ENCODE assay signal across 8 cellular contexts in the genomic region with DNA sequence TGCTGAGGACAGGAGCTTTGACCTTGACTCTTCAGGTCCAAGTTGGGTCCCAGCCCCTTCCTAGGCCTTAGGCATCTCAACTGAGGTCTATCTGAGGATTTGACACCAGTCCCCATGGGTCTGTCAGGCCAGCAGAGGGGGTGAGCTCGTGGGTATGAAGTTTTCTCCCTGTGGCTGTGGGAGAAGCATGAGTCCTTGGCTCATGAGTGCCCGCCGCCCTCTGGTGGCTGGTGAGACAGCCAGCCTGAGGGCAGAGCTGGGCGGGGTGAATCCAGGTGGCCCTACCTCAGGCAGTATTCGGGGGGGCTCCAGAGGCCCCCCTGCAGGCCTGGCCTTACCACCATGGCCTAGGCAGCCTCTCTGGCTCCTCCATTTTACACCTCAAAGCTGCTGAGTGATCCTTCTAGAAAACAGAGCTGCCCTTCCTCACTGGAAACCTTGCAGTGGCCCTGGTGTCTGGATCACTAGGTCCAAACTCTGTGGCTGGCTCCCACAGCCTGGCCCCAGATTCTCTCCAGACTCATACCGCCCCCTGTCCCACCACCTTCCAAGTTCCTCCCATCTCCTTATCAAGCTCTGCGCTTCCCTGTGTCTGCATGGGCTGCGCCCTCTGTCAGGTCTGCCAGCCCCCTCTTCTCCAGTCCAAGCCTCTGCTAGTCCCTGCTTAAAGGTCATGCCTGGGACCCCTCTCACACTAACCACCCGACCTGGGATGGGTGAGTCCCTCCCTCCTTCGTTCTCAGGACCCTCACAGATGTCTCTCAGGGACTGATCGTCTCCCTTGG. TPM values are rescaled to one million over a fixed set of nuclear protein-coding genes. Genes with fewer than 3 reads are reported as not detected.
DNase-seq lines count a peak whose midpoint lies in the region; ATAC-seq and TF ChIP-seq lines count a peak whose summit lies in the region.

No MANE protein-coding gene starts in this region.

- no peaks in the 10 kb centered on the region for H3K36me3 ChIP-seq in ascending aorta
- no peaks in the 10 kb centered on the region for H3K36me3 ChIP-seq in gastrocnemius medialis

- no peaks in the 10 kb centered on the region for H3K27me3 ChIP-seq in ascending aorta
- no peaks in the 10 kb centered on the region for H3K27me3 ChIP-seq in right cardiac atrium (ENCODE audit: control insufficient read depth, insufficient read depth)
- no peaks in the 10 kb centered on the region for H3K27me3 ChIP-seq in gastrocnemius medialis

- peak; percentile 93 for DNase-seq in AG20443 (ENCODE audit: low spot score)
- DNase-seq in NCI-H146 treated with DMSO at 0.1 percent for 48 hours (lab: John Stamatoyannopoulos, UW; ENCODE audit: unreplicated experiment): peak; percentile 11
- DNase-seq in T1000 (lab: John Stamatoyannopoulos, UW): peak; percentile 58
- peak; percentile 41 to 93 for DNase-seq in ascending aorta (ENCODE audit: low spot score in 2 of 2)
- peak; percentile 85 to 95 (median 93) for DNase-seq in right cardiac atrium
- peak; percentile 63 to 80 for DNase-seq in gastrocnemius medialis

- peak; percentile 49 for ATAC-seq in GM19463 (IDR thresholded peaks at IDR 0.05; ENCODE audit: unreplicated experiment)
- ATAC-seq in right cardiac atrium: peak; percentile 88 to 89
- ATAC-seq in gastrocnemius medialis: peak; percentile 82 to 89
- no peak for ATAC-seq in HG03565 (IDR thresholded peaks at IDR 0.05; ENCODE audit: unreplicated experiment)

- in situ Hi-C loops in gastrocnemius medialis (cut with MboI; ENCODE audit: low sequenced_read_pairs in 4 of 4): loop anchor here (5.0 to 25.0 kb wide), 5 partner anchors 106 to 329 kb away; a partner anchor contains a TSS

- intact Hi-C loops in ascending aorta (cut with DNase I) (loop anchor here (1.0 kb wide), 2 partner anchors 142 to 149 kb away; no protein-coding TSS in a partner anchor), right cardiac atrium (cut with DNase I) (loop anchor here (2.0 to 10.0 kb wide), 4 partner anchors 94 to 150 kb away; no protein-coding TSS in a partner anchor), gastrocnemius medialis (cut with DNase I; ENCODE audit: low total_unique reads) (loop anchor here (1.0 kb wide), 3 partner anchors 108 to 149 kb away; no protein-coding TSS in a partner anchor)

- no peak for TF ChIP-seq POLR2A in gastrocnemius medialis (IDR thresholded peaks at IDR 0.05)

- 44% methylated on average over 11 of the region's 11 CpGs for WGBS in right cardiac atrium

- H3K4me3 ChIP-seq in ascending aorta (no peak overlapping the region), right cardiac atrium (ENCODE audit: low read length) (no peak overlapping the region), gastrocnemius medialis (no peak overlapping the region)

- H3K27ac ChIP-seq in ascending aorta: no peak overlapping the region
- no peak overlapping the region for H3K27ac ChIP-seq in right cardiac atrium (ENCODE audit: low read length)
- no peak overlapping the region for H3K27ac ChIP-seq in gastrocnemius medialis

- H3K4me1 ChIP-seq in ascending aorta: no peaks in the 10 kb centered on the region
- no peaks in the 10 kb centered on the region for H3K4me1 ChIP-seq in right cardiac atrium (ENCODE audit: control insufficient read depth, insufficient read depth, low read length)
- no peaks in the 10 kb centered on the region for H3K4me1 ChIP-seq in gastrocnemius medialis

- TF ChIP-seq CTCF in ascending aorta (IDR thresholded peaks at IDR 0.05): peak; percentile 91 to 96 (median 95)
- peak; percentile 95 to 97 (median 95) for TF ChIP-seq CTCF in gastrocnemius medialis (IDR thresholded peaks at IDR 0.05 in 4 of 5, conservative IDR thresholded peaks at IDR 0.05 in 1 of 5)

- no peaks in the 10 kb centered on the region for H3K9me3 ChIP-seq in ascending aorta
- no peaks in the 10 kb centered on the region for H3K9me3 ChIP-seq in right cardiac atrium (ENCODE audit: control insufficient read depth, low read length)
- no peaks in the 10 kb centered on the region for H3K9me3 ChIP-seq in gastrocnemius medialis

RNA-seq across cellular contexts. Expression of a gene that starts 16.1 kb away (rescaled TPM):
- total RNA-seq in ascending aorta (not detected), right cardiac atrium (not detected), gastrocnemius medialis (not detected)
- 0.02 TPM for polyA plus RNA-seq in right cardiac atrium

RNA-seq across cellular contexts. Expression of a gene that starts 22.8 kb away (rescaled TPM):
- total RNA-seq in ascending aorta (6.7 TPM), right cardiac atrium (10 to 100 TPM; 59.0 to 76.3 (median 64.5) TPM), gastrocnemius medialis (10 to 100 TPM in 1 of 4 donors, 1 to 10 TPM in 3; 5.6 to 14.4 (median 6.7) TPM)
- polyA plus RNA-seq in right cardiac atrium: 55.0 TPM

RNA-seq across cellular contexts. Expression of a gene that starts 31.0 kb away (rescaled TPM):
- 63.3 TPM for total RNA-seq in ascending aorta
- total RNA-seq in right cardiac atrium: 10 to 100 TPM; 14.0 to 19.8 (median 15.6) TPM
- polyA plus RNA-seq in right cardiac atrium: 8.2 TPM
- 1 to 10 TPM; 4.7 to 9.6 (median 8.1) TPM for total RNA-seq in gastrocnemius medialis

RNA-seq across cellular contexts. Expression of a gene that starts 40.7 kb away (rescaled TPM):
- total RNA-seq in ascending aorta (17.7 TPM), right cardiac atrium (100 to 1,000 TPM; 288 to 523 (median 472) TPM), gastrocnemius medialis (100 to 1,000 TPM; 133 to 202 (median 168) TPM)
- polyA plus RNA-seq in right cardiac atrium: 193 TPM

Comparison
In these comparisons a context has a peak if more than half of its experiments do, and no peak if none do; other contexts are left out.
1. DNase-seq: peak in every context shown above with its lines; median percentile 93 in AG20443; 93 in right cardiac atrium; 72 in gastrocnemius medialis; 67 in ascending aorta; 58 in T1000; 11 in NCI-H146 treated with DMSO at 0.1 percent for 48 hours.